ENCODE assay signal across 17 cellular contexts in the genomic region with DNA sequence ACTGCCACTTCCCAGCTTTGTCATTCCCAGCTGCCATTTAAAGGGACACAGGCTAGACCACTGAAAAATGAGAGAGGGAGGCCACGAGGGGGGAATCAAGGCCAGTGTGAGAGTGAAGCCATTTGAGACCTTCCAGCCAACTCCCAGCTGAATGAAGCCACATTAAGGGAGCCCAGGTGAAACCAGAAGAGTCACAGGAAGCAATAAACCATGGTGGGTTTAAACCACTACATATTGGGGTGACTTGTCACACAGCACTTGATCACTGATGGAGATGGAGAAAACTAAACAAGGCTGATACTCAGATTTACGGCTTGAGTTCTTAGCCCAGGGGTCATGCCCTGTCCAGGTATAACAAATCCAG. TPM values are rescaled to one million over a fixed set of nuclear protein-coding genes. Genes with fewer than 3 reads are reported as not detected.
"Had no signal": no experiment of that assay in that cellular context is flagged by ENCODE, and none has a peak within 500 bp of the region (broad histone marks: within the 10 kb centered on the region; RNA-seq: fewer than 3 reads in every experiment).

No MANE protein-coding gene starts in this region.

- H3K9me3 Mint-ChIP-seq: activated T-cell treated with anti-CD3 and anti-CD28 coated beads, Interleukin-2, amount 50 U/mL, for 4 hours had no signal

- FAIRE-seq: endothelial cell of umbilical vein, frontal cortex, kidney had no signal

- H3K9ac ChIP-seq: parathyroid adenoma had no signal

- ATAC-seq: activated T-cell treated with anti-CD3 and anti-CD28 coated beads, Interleukin-2, amount 50 U/mL, for 4 hours; heart right ventricle had no signal

- H3K27ac ChIP-seq: parathyroid adenoma had no signal

- H3K27me3 ChIP-seq: heart right ventricle, tibial nerve had no signal

- H3K27ac Mint-ChIP-seq: activated naive CD8-positive, alpha-beta T cell had no signal

- H3K4me3 ChIP-seq: heart right ventricle, tibial nerve had no signal

- H3K9me3 ChIP-seq: heart right ventricle, tibial nerve had no signal

- H3K27me3 Mint-ChIP-seq: activated naive CD8-positive, alpha-beta T cell had no signal

- DNase-seq: activated CD4-positive, CD25-positive, alpha-beta regulatory T cell treated with anti-CD3 and anti-CD28 coated beads, Interleukin-2, amount 50 U/mL, for 72 hours; activated gamma-delta T cell; activated T-cell treated with anti-CD3 and anti-CD28 coated beads, Interleukin-2, amount 50 U/mL, for 4 hours; anterior cingulate cortex; effector CD4-positive, alpha-beta T cell; heart right ventricle; kidney; retina; stimulated activated CD4-positive, alpha-beta T cell treated with anti-CD3 and anti-CD28 coated beads, Interleukin-4, amount 100 ng/mL, for 24 hours had no signal

- H3K36me3 ChIP-seq: tibial nerve had no signal

- H3K4me3 Mint-ChIP-seq: activated naive CD8-positive, alpha-beta T cell; activated T-cell treated with anti-CD3 and anti-CD28 coated beads, Interleukin-2, amount 50 U/mL, for 4 hours had no signal

RNA-seq across cellular contexts. Expression of a gene that starts 46.1 kb away (rescaled TPM):
- total RNA-seq: activated CD8-positive, alpha-beta memory T cell treated with anti-CD3 and anti-CD28 coated beads for 36 hours; activated T-cell treated with anti-CD3 and anti-CD28 coated beads, Interleukin-2, amount 50 U/mL, for 4 hours; endothelial cell of umbilical vein; myocyte; T-helper 2 cell treated with Interferon-gamma antibody and Interleukin-4, amounts not matched to agents 100 ng/mL and 5 ng/mL, for 36 hours; tibial nerve had no signal
